In the genomic region with DNA sequence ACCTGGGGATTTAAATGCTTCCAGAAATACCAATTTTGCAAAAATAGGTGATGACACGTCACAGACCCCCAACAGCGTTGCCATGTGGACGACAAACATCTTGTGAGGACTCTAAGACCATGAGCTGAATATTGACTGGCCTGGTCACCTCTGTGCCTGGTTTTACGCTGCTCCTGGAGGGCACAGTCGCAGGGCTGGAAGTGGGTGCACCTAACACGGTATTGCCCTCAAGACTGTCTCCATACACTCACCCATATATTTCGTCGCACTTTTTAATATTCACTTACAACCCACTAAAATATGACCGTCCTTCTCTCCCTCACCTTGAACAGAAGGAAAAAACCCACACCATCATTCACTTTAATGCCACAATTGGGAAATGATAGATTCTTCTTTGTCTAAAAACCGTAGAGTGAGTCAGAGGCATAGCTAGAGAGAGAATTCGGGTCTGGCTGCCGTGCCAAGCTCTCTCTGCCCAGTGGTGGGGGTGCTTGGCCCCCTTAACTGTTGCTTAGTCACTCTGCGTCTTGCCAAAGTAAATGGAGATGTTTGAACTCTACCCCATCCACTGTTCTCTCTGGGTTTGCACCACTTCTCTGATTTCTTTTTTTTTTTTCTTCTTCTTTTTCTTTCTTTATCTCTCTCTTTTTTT, we compare ENCODE assay signal across 17 cellular contexts. TPM values are rescaled to one million over a fixed set of nuclear protein-coding genes. Genes with fewer than 3 reads are reported as not detected.
DNase-seq lines count a peak whose midpoint lies in the region; ATAC-seq and TF ChIP-seq lines count a peak whose summit lies in the region.
"Had no signal": no experiment of that assay in that cellular context is flagged by ENCODE, and none has a peak within 500 bp of the region (broad histone marks: within the 10 kb centered on the region; RNA-seq: fewer than 3 reads in every experiment).

No MANE protein-coding gene starts in this region.

- no peak overlapping the region for H3K27ac ChIP-seq in AG04450 (ENCODE audit: low read depth, low read length)
- no peak overlapping the region for H3K27ac ChIP-seq in adrenal gland
- H3K27ac ChIP-seq: C4-2B, gastroesophageal sphincter, vagina had no signal

- H3K27me3 ChIP-seq in AG04450 (ENCODE audit: control insufficient read depth, insufficient read depth, low read length) (no peaks in the 10 kb centered on the region), adrenal gland (peaks cover 12% of the 10 kb centered on the region)
- H3K27me3 ChIP-seq: vagina had no signal

- H3K36me3 Mint-ChIP-seq in HFFc6 (ENCODE audit: low read depth), result no peaks in the 10 kb centered on the region

- H3K9me3 Mint-ChIP-seq in HFFc6, result no peaks in the 10 kb centered on the region

- CTCF ChIA-PET in AG04450 (lab: Charles Lee), result interaction anchor here (0.8 to 0.9 kb wide), 2 partner anchors 120 to 142 kb away, joined by 3 to 4 read pairs; no protein-coding TSS in a partner anchor

- H3K4me1 ChIP-seq in adrenal gland (replicated peaks in 1 of 2), result no peaks in the 10 kb centered on the region
- H3K4me1 ChIP-seq: gastroesophageal sphincter, vagina had no signal

- no peak overlapping the region for H3K4me3 ChIP-seq in AG04450 (ENCODE audit: low read depth, low read length)
- H3K4me3 ChIP-seq in adrenal gland, result no peak overlapping the region
- H3K4me3 ChIP-seq: gastroesophageal sphincter, K562, vagina had no signal

- intact Hi-C loops in adrenal gland (cut with DNase I), result no loop called here

- WGBS in adrenal gland, 4 donors, result 64 to 71% (median 70%) methylated on average over 13 of the region's 13 CpGs

- POLR2A ChIA-PET in AG04450 (lab: Yijun Ruan, JAX), result interaction anchor here (0.6 to 1.4 kb wide), 3 partner anchors 21 to 48 kb away, joined by 3 to 4 read pairs (median 4); no protein-coding TSS in a partner anchor

- H3K27ac Mint-ChIP-seq in HFFc6, result no peak overlapping the region

- DNase-seq in AG04450 (ENCODE audit: low read depth, low spot score), result peak; percentile 46
- DNase-seq in HFFc6, result peak; percentile 42
- peak in 5 of 7 donors; percentile 27 to 69 (median 57) for DNase-seq in adrenal gland
- peak; percentile 40 for DNase-seq in iris pigment epithelial cell (ENCODE audit: low read depth)
- no peak for DNase-seq in NCI-H1092 (lab: John Stamatoyannopoulos, UW)
- no peak for DNase-seq in AML-193 (lab: John Stamatoyannopoulos, UW)
- DNase-seq: activated CD8-positive, alpha-beta memory T cell treated with anti-CD3 and anti-CD28 coated beads, Interleukin-2, amount 50 U/mL, for 48 hours; NCI-H187 treated with DMSO at 0.1 percent for 48 hours; stimulated activated CD4-positive, alpha-beta T cell treated with anti-CD3 and anti-CD28 coated beads, Interleukin-2, amount 100 ng/mL, for 24 hours had no signal

- H3K9me3 ChIP-seq in AG04450 (ENCODE audit: control insufficient read depth, insufficient read depth, low read length), result no peaks in the 10 kb centered on the region
- no peaks in the 10 kb centered on the region for H3K9me3 ChIP-seq in adrenal gland (replicated peaks in 1 of 3)
- H3K9me3 ChIP-seq: gastroesophageal sphincter, vagina had no signal

- ATAC-seq in HG02610 (IDR thresholded peaks at IDR 0.05; ENCODE audit: unreplicated experiment) (no peak), GM18870 (IDR thresholded peaks at IDR 0.05; ENCODE audit: unreplicated experiment) (no peak)
- ATAC-seq: gastroesophageal sphincter, K562 had no signal

- no peak for TF ChIP-seq POLR2A in adrenal gland (IDR thresholded peaks at IDR 0.05)

- H3K27me3 Mint-ChIP-seq in HFFc6 (ENCODE audit: insufficient read depth), result peaks cover 15% of the 10 kb centered on the region

- H3K4me1 Mint-ChIP-seq in HFFc6 (ENCODE audit: low read depth), result peaks cover 26% of the 10 kb centered on the region

- no peak overlapping the region for H3K4me3 Mint-ChIP-seq in HFFc6

- TF ChIP-seq CTCF in AG04450 (IDR thresholded peaks at IDR 0.05; ENCODE audit: low read depth, low read length), result no peak
- TF ChIP-seq CTCF in HFFc6 (IDR thresholded peaks at IDR 0.05), result no peak
- no peak for TF ChIP-seq CTCF in adrenal gland (IDR thresholded peaks at IDR 0.05)

- H3K36me3 ChIP-seq in adrenal gland (replicated peaks in 1 of 2), result no peaks in the 10 kb centered on the region
- H3K36me3 ChIP-seq: gastroesophageal sphincter, vagina had no signal

RNA-seq across cellular contexts. Expression of gene UTS2, which starts 40.8 kb away (rescaled TPM):
- polyA plus RNA-seq in AG04450 (2011; rRNA removed) (0.06 TPM in 1 of 2 replicates, not detected in the other), adrenal gland (1 to 10 TPM in 2 of 3 donors, not detected in 1; 6.6 to 6.8 TPM)
- not detected in 2 replicates for polyA minus RNA-seq in AG04450 (2011; rRNA and poly(A)+ RNA removed)
- total RNA-seq in HFFc6 (2021; fragmentation: NEBNext Ultra II Directional; extraction: Animal tissue kit (Norgen Biotek cat#: 25700)), result not detected
- total RNA-seq in adrenal gland, result 1 to 10 TPM in 1 of 8 donors, under 1 TPM in 2, not detected in 5; 0.65 to 7.1 (median 0.72) TPM
- total RNA-seq: G401, K562, SK-MEL-5 had no signal

RNA-seq across cellular contexts. Expression of gene TNFRSF9, which starts 47.0 kb away (rescaled TPM):
- polyA plus RNA-seq in AG04450 (2011; rRNA removed) (0.91 and 0.94 TPM in 2 replicates), adrenal gland (under 1 TPM; 0.03 to 0.15 (median 0.08) TPM)
- polyA minus RNA-seq in AG04450 (2011; rRNA and poly(A)+ RNA removed), result 0.55 and 0.91 TPM in 2 replicates
- not detected for total RNA-seq in HFFc6 (2021; fragmentation: NEBNext Ultra II Directional; extraction: Animal tissue kit (Norgen Biotek cat#: 25700))
- under 1 TPM in 4 of 8 donors, not detected in 4; 0.11 to 0.83 (median 0.51) TPM for total RNA-seq in adrenal gland
- total RNA-seq: SK-MEL-5, vagina had no signal

Comparison
In these comparisons a context has a peak if more than half of its experiments do, and no peak if none do; other contexts are left out.
1. DNase-seq: peak in AG04450 (single experiment), HFFc6 (single experiment), adrenal gland (5 of 7) and iris pigment epithelial cell (single experiment); none in NCI-H1092 (single experiment) and AML-193 (0 of 2).